ENCODE assay signal across 8 cellular contexts in genomic region chr11:118227865-118228785, GRCh38. TPM values are rescaled to one million over a fixed set of nuclear protein-coding genes. Genes with fewer than 3 reads are reported as not detected.
DNase-seq lines count a peak whose midpoint lies in the region; ATAC-seq and TF ChIP-seq lines count a peak whose summit lies in the region.

No MANE protein-coding gene starts in this region.

- DNase-seq in activated CD4-positive, alpha-beta T cell treated with anti-CD3 and anti-CD28 coated beads for 36 hours: no peak
- DNase-seq in activated CD4-positive, alpha-beta T cell treated with anti-CD3 and anti-CD28 coated beads, Interleukin-2, amount 50 U/mL, for 48 hours: no peak
- DNase-seq in T-cell: peak in 4 of 34 experiments; percentile 13 to 33 (median 25)
- DNase-seq in spleen: no peak
- DNase-seq in cortex of kidney (lab: John Stamatoyannopoulos, UW): no peak
- no peak for DNase-seq in COR-L47 (lab: John Stamatoyannopoulos, UW)
- no peak for DNase-seq in left lobe of liver (ENCODE audit: low spot score)

- H3K27ac Mint-ChIP-seq in activated CD4-positive, alpha-beta T cell treated with anti-CD3 and anti-CD28 coated beads for 36 hours: no peak overlapping the region
- no peak overlapping the region for H3K27ac Mint-ChIP-seq in T-cell

- H3K9me3 Mint-ChIP-seq in activated CD4-positive, alpha-beta T cell treated with anti-CD3 and anti-CD28 coated beads for 36 hours (ENCODE audit: low read depth): peaks cover 7% of the 10 kb centered on the region
- no peaks in the 10 kb centered on the region for H3K9me3 Mint-ChIP-seq in T-cell

- TF ChIP-seq CTCF in spleen (IDR thresholded peaks at IDR 0.05 in 8 of 11, conservative IDR thresholded peaks at IDR 0.05 in 3 of 11): no peak

- peak overlapping the region; percentile 15 for H3K4me3 Mint-ChIP-seq in activated CD4-positive, alpha-beta T cell treated with anti-CD3 and anti-CD28 coated beads for 36 hours
- peak overlapping the region in 2 of 3 donors; percentile 10 to 49 for H3K4me3 Mint-ChIP-seq in T-cell

- peaks cover 34 to 91% (median 61%) of the 10 kb centered on the region in 6 donors for H3K4me1 ChIP-seq in spleen

- H3K4me1 Mint-ChIP-seq in activated CD4-positive, alpha-beta T cell treated with anti-CD3 and anti-CD28 coated beads for 36 hours: peaks cover 49% of the 10 kb centered on the region
- peaks cover 6 to 30% (median 27%) of the 10 kb centered on the region in 3 donors for H3K4me1 Mint-ChIP-seq in T-cell

- TF ChIP-seq POLR2A in spleen (IDR thresholded peaks at IDR 0.05): no peak

- CTCF ChIA-PET in activated CD4-positive, alpha-beta T cell treated with anti-CD3 and anti-CD28 coated beads for 36 hours (lab: Charles Lee): interaction anchor here (1.7 to 4.2 kb wide), 3 partner anchors 12 to 18 kb away, joined by 6 to 36 read pairs (median 16); no protein-coding TSS in a partner anchor
- CTCF ChIA-PET in T-cell (lab: Charles Lee): no interaction called here

- peaks cover 54% of the 10 kb centered on the region for H3K36me3 Mint-ChIP-seq in activated CD4-positive, alpha-beta T cell treated with anti-CD3 and anti-CD28 coated beads for 36 hours (ENCODE audit: low read depth)
- H3K36me3 Mint-ChIP-seq in T-cell: peaks cover 30% of the 10 kb centered on the region

- no peak for ATAC-seq in activated CD4-positive, alpha-beta T cell treated with anti-CD3 and anti-CD28 coated beads for 36 hours
- ATAC-seq in HG02981 (IDR thresholded peaks at IDR 0.05; ENCODE audit: unreplicated experiment) (peak; percentile 58), T-cell (replicated peaks in 1 of 4) (no peak), left lobe of liver (no peak)

- no peaks in the 10 kb centered on the region for H3K9me3 ChIP-seq in spleen

- intact Hi-C loops in activated CD4-positive, alpha-beta T cell treated with anti-CD3 and anti-CD28 coated beads for 36 hours (cut with DNase I, micrococcal nuclease): loop anchor here (1.0 to 10.0 kb wide), 4 partner anchors 11 to 1131 kb away; partner anchors contain the start of genes DDX6 (in 1 of the 2) and SIK3 (in 1 of the 2)
- intact Hi-C loops in spleen (cut with DNase I; ENCODE audit: low total_unique reads): no loop called here

- H3K27me3 Mint-ChIP-seq in activated CD4-positive, alpha-beta T cell treated with anti-CD3 and anti-CD28 coated beads for 36 hours: no peaks in the 10 kb centered on the region
- H3K27me3 Mint-ChIP-seq in T-cell: no peaks in the 10 kb centered on the region

- POLR2A ChIA-PET in activated CD4-positive, alpha-beta T cell treated with anti-CD3 and anti-CD28 coated beads for 36 hours (lab: Charles Lee): interaction anchor here (1.4 to 4.2 kb wide), 3 partner anchors 12 to 111 kb away, joined by 6 to 44 read pairs (median 42); no protein-coding TSS in a partner anchor
- POLR2A ChIA-PET in T-cell (lab: Charles Lee): interaction anchor here (0.7 to 1.0 kb wide), 3 partner anchors 16 to 118 kb away, joined by 4 to 5 read pairs (median 5); no protein-coding TSS in a partner anchor

- peaks cover 0 to 16% (median 9%) of the 10 kb centered on the region in 6 donors for H3K36me3 ChIP-seq in spleen

- WGBS in spleen, 5 donors: 36 to 49% (median 41%) methylated on average over 8 of the region's 8 CpGs

- peak overlapping the region in 1 of 8 donors; percentile 40 for H3K4me3 ChIP-seq in spleen

- peak overlapping the region; percentile 5 to 90 (median 83) for H3K27ac ChIP-seq in spleen

- peaks cover 0 to 11% (median 0%) of the 10 kb centered on the region in 7 donors for H3K27me3 ChIP-seq in spleen (replicated peaks in 1 of 7)

RNA-seq across cellular contexts. Expression of gene JAML, which starts 3.3 kb away (rescaled TPM):
- total RNA-seq in activated CD4-positive, alpha-beta T cell treated with anti-CD3 and anti-CD28 coated beads for 36 hours: 100 to 1,000 TPM; 168 to 193 TPM
- total RNA-seq in T-cell: 100 to 1,000 TPM in 2 of 5 donors, 10 to 100 TPM in 3; 60.8 to 165 (median 95.8) TPM
- 100 to 1,000 TPM in 2 of 7 donors, 10 to 100 TPM in 5; 45.5 to 180 (median 91.3) TPM for total RNA-seq in spleen
- polyA plus RNA-seq in spleen: 100 to 1,000 TPM in 1 of 3 donors, 10 to 100 TPM in 2; 18.2 to 154 (median 42.0) TPM
- total RNA-seq in left lobe of liver: 1.9 TPM

RNA-seq across cellular contexts. Expression of gene MPZL3, which starts 24.0 kb away (rescaled TPM):
- 10 to 100 TPM; 45.9 to 53.2 TPM for total RNA-seq in activated CD4-positive, alpha-beta T cell treated with anti-CD3 and anti-CD28 coated beads for 36 hours
- total RNA-seq in T-cell (10 to 100 TPM in 4 of 5 donors, 1 to 10 TPM in 1; 9.8 to 25.2 (median 16.5) TPM), spleen (10 to 100 TPM in 3 of 7 donors, 1 to 10 TPM in 4; 4.3 to 12.9 (median 9.2) TPM), left lobe of liver (5.8 TPM)
- 1 to 10 TPM; 2.0 to 2.1 (median 2.1) TPM for polyA plus RNA-seq in spleen

RNA-seq across cellular contexts. Expression of gene MPZL2, which starts 36.0 kb away (rescaled TPM):
- total RNA-seq in activated CD4-positive, alpha-beta T cell treated with anti-CD3 and anti-CD28 coated beads for 36 hours: 10 to 100 TPM; 26.7 to 30.1 TPM
- total RNA-seq in T-cell (1 to 10 TPM in 4 of 5 donors, under 1 TPM in 1; 0.85 to 5.6 (median 2.0) TPM), spleen (10 to 100 TPM in 3 of 7 donors, 1 to 10 TPM in 4; 7.0 to 18.4 (median 9.8) TPM), left lobe of liver (18.6 TPM)
- polyA plus RNA-seq in spleen: 1 to 10 TPM; 1.6 to 2.0 (median 1.8) TPM

RNA-seq across cellular contexts. Expression of gene SCN2B, which starts 51.7 kb away (rescaled TPM):
- not detected for total RNA-seq in activated CD4-positive, alpha-beta T cell treated with anti-CD3 and anti-CD28 coated beads for 36 hours
- under 1 TPM in 1 of 5 donors, not detected in 4; 0.06 TPM for total RNA-seq in T-cell
- under 1 TPM in 3 of 7 donors, not detected in 4; 0.03 to 0.15 (median 0.14) TPM for total RNA-seq in spleen
- polyA plus RNA-seq in spleen: under 1 TPM; 0.02 to 0.04 (median 0.03) TPM
- total RNA-seq in left lobe of liver: not detected

Comparison
In these comparisons a context has a peak if more than half of its experiments do, and no peak if none do; other contexts are left out.
1. RNA of gene JAML, which starts 3.3 kb away (total RNA-seq): 168 to 193 TPM in activated CD4-positive, alpha-beta T cell treated with anti-CD3 and anti-CD28 coated beads for 36 hours, 60.8 to 165 TPM in T-cell and 45.5 to 180 TPM in spleen; 1.9 TPM in left lobe of liver (single experiment); every median in the first group is over 10 times any median in the second.